Comparison of ENCODE assay signal across 18 cellular contexts in genomic region chr1:107254306-107254705, GRCh38.
"Had no signal": no experiment of that assay in that cellular context is flagged by ENCODE, and none has a peak within 500 bp of the region (broad histone marks: within the 10 kb centered on the region; RNA-seq: fewer than 3 reads in every experiment).

No MANE protein-coding gene starts in this region.

- H3K27ac Mint-ChIP-seq: activated CD8-positive, alpha-beta memory T cell treated with anti-CD3 and anti-CD28 coated beads, Interleukin-2, amount 10 ng/mL, durations not matched to agents 7 days and 5 days; activated naive CD4-positive, alpha-beta T cell treated with anti-CD3 and anti-CD28 coated beads, Interleukin-2, amount 50 U/mL, for 24 hours; activated T-cell treated with anti-CD3 and anti-CD28 coated beads, Interleukin-2, amount 50 U/mL, for 24 hours; natural killer cell treated with Interleukin-12 subunit alpha and Interleukin-12 subunit beta and Interleukin-15 and Interleukin-18, amount 100 ng/mL, for 72 hours had no signal

- H3K4me1 Mint-ChIP-seq: activated naive CD4-positive, alpha-beta T cell treated with anti-CD3 and anti-CD28 coated beads, Interleukin-2, amount 50 U/mL, for 24 hours; central memory CD8-positive, alpha-beta T cell had no signal

- H3K36me3 Mint-ChIP-seq: activated CD8-positive, alpha-beta memory T cell treated with anti-CD3 and anti-CD28 coated beads, Interleukin-2, amount 10 ng/mL, durations not matched to agents 7 days and 5 days; activated naive CD4-positive, alpha-beta T cell treated with anti-CD3 and anti-CD28 coated beads, Interleukin-2, amount 50 U/mL, for 24 hours; natural killer cell treated with Interleukin-12 subunit alpha and Interleukin-12 subunit beta and Interleukin-15 and Interleukin-18, amount 100 ng/mL, for 72 hours had no signal

- H3K27ac ChIP-seq: body of pancreas, esophagus muscularis mucosa, left lung, sigmoid colon, suprapubic skin, upper lobe of right lung had no signal

- H3K27me3 ChIP-seq: body of pancreas, esophagus muscularis mucosa, left lung, sigmoid colon, suprapubic skin, upper lobe of right lung had no signal

- H3K4me1 ChIP-seq: body of pancreas, left lung, sigmoid colon, suprapubic skin, upper lobe of right lung had no signal

- H3K4me3 ChIP-seq: body of pancreas, esophagus muscularis mucosa, left lung, sigmoid colon, suprapubic skin, upper lobe of right lung had no signal

- H3K9me3 Mint-ChIP-seq: activated T-cell treated with anti-CD3 and anti-CD28 coated beads, Interleukin-2, amount 50 U/mL, for 24 hours; central memory CD8-positive, alpha-beta T cell had no signal

- H3K4me3 Mint-ChIP-seq: activated CD8-positive, alpha-beta memory T cell treated with anti-CD3 and anti-CD28 coated beads, Interleukin-2, amount 10 ng/mL, durations not matched to agents 7 days and 5 days; activated naive CD4-positive, alpha-beta T cell treated with anti-CD3 and anti-CD28 coated beads, Interleukin-2, amount 50 U/mL, for 24 hours; activated T-cell treated with anti-CD3 and anti-CD28 coated beads, Interleukin-2, amount 50 U/mL, for 24 hours; central memory CD8-positive, alpha-beta T cell; natural killer cell treated with Interleukin-12 subunit alpha and Interleukin-12 subunit beta and Interleukin-15 and Interleukin-18, amount 100 ng/mL, for 72 hours had no signal

- H3K9me3 ChIP-seq: body of pancreas, esophagus muscularis mucosa, left lung, sigmoid colon, suprapubic skin, upper lobe of right lung had no signal

- FAIRE-seq: endometrium, TTC549 had no signal

- H3K27me3 Mint-ChIP-seq: activated CD8-positive, alpha-beta memory T cell treated with anti-CD3 and anti-CD28 coated beads, Interleukin-2, amount 10 ng/mL, durations not matched to agents 7 days and 5 days; activated naive CD4-positive, alpha-beta T cell treated with anti-CD3 and anti-CD28 coated beads, Interleukin-2, amount 50 U/mL, for 24 hours; activated T-cell treated with anti-CD3 and anti-CD28 coated beads, Interleukin-2, amount 50 U/mL, for 24 hours had no signal

- DNase-seq: activated CD4-positive, alpha-beta T cell treated with anti-CD3 and anti-CD28 coated beads, Interleukin-2, amount 50 U/mL, for 48 hours; activated CD8-positive, alpha-beta memory T cell treated with anti-CD3 and anti-CD28 coated beads, Interleukin-2, amount 10 ng/mL, durations not matched to agents 7 days and 5 days; activated effector memory CD4-positive, alpha-beta T cell treated with Interleukin-2 at 50 U/mL for 16 hours; activated T-cell treated with anti-CD3 and anti-CD28 coated beads, Interleukin-2, amount 50 U/mL, for 24 hours; amniotic stem cell; left lung; sigmoid colon; stimulated activated CD4-positive, alpha-beta T cell treated with anti-CD3 and anti-CD28 coated beads, Interleukin-2, amount 100 ng/mL, for 24 hours; stimulated activated naive CD8-positive, alpha-beta T cell treated with anti-CD3 and anti-CD28 coated beads, Interleukin-15, Interleukin-2, amounts not matched to agents 100 U/mL and 50 U/mL, for 24 hours; upper lobe of right lung had no signal

- H3K36me3 ChIP-seq: esophagus muscularis mucosa, left lung, sigmoid colon, suprapubic skin, upper lobe of right lung had no signal
